Comparison of ENCODE assay signal across 1 cellular context in genomic region chr15:92806171-92806570, GRCh38.
TF ChIP-seq lines count a peak whose summit lies in the region.

No MANE protein-coding gene starts in this region.

TF ChIP-seq in A549, 52 proteins besides CTCF, POLR2A, EP300 and RAD21:
- TF ChIP-seq EHF (CRISPR knock-in tag; IDR thresholded peaks at IDR 0.05) (0 out of 2 replicates have a peak, but pooled peaks have one; percentile 37), HOXB13 (CRISPR knock-in tag; IDR thresholded peaks at IDR 0.05; ENCODE audit: low read depth) (peak; percentile 46; the same call in 1 of the 2 replicates)
